Comparison of ENCODE assay signal across 10 cellular contexts in genomic region chr9:128553695-128554094, GRCh38. TPM values are rescaled to one million over a fixed set of nuclear protein-coding genes. Genes with fewer than 3 reads are reported as not detected.
DNase-seq lines count a peak whose midpoint lies in the region; ATAC-seq, FAIRE-seq and TF ChIP-seq lines count a peak whose summit lies in the region.
"Had no signal": no experiment of that assay in that cellular context is flagged by ENCODE, and none has a peak within 500 bp of the region (broad histone marks: within the 10 kb centered on the region; RNA-seq: fewer than 3 reads in every experiment).

No MANE protein-coding gene starts in this region.

- H3K4me3 ChIP-seq in GM06990 (replicated peaks; ENCODE audit: low read depth, low read length) (peak overlapping the region; percentile 82), fibroblast of the aortic adventitia (ENCODE audit: low read depth, low read length) (peak overlapping the region; percentile 87), skeletal muscle cell (ENCODE audit: low read depth, low read length) (peak overlapping the region; percentile 69), pancreas (peak overlapping the region in 2 of 4 donors; percentile 96)

- peak overlapping the region in 2 of 4 donors; percentile 89 to 95 for H3K27ac ChIP-seq in pancreas

- intact Hi-C loops in pancreas (cut with DNase I), result no loop called here

- no peak for FAIRE-seq in pancreas (lab: Jason Lieb, UNC)

- 33 to 37% methylated on average over 6 of the region's 6 CpGs for WGBS in pancreas, 2 donors

- H3K27me3 ChIP-seq in GM06990 (replicated peaks; ENCODE audit: control insufficient read depth, insufficient read depth, low read length), result no peaks in the 10 kb centered on the region
- H3K27me3 ChIP-seq in pancreas, result no peaks in the 10 kb centered on the region

- no peaks in the 10 kb centered on the region for H3K9me3 ChIP-seq in pancreas

- ATAC-seq in GM19351 (IDR thresholded peaks at IDR 0.05; ENCODE audit: unreplicated experiment) (no peak), pancreas (no peak), HG03469 (IDR thresholded peaks at IDR 0.05; ENCODE audit: unreplicated experiment) (no peak)

- TF ChIP-seq CTCF in GM06990 (IDR thresholded peaks at IDR 0.05; ENCODE audit: insufficient read depth, low read length, poor library complexity, severe bottlenecking) (no peak), fibroblast of the aortic adventitia (IDR thresholded peaks at IDR 0.05; ENCODE audit: insufficient read depth, low read length) (no peak), pancreas (IDR thresholded peaks at IDR 0.05) (no peak)

- no peaks in the 10 kb centered on the region for H3K36me3 ChIP-seq in GM06990 (ENCODE audit: control insufficient read depth, insufficient read depth, low read length)
- no peaks in the 10 kb centered on the region for H3K36me3 ChIP-seq in pancreas

- DNase-seq in GM06990 (ENCODE audit: extremely low read depth, insufficient read length), result no peak
- peak; percentile 92 for DNase-seq in RKO (ENCODE audit: low spot score)
- peak; percentile 90 for DNase-seq in fibroblast of the aortic adventitia (ENCODE audit: low read depth)
- DNase-seq in skeletal muscle cell (ENCODE audit: low read depth), result no peak
- no peak for DNase-seq in T-helper 9 cell
- no peak for DNase-seq in pancreas
- DNase-seq: naive B cell, T1000 had no signal

- peaks cover 16 to 28% (median 21%) of the 10 kb centered on the region in 3 donors for H3K4me1 ChIP-seq in pancreas

RNA-seq across cellular contexts. Expression of gene SPTAN1, which starts 1.3 kb away (rescaled TPM):
- total RNA-seq in fibroblast of the aortic adventitia (ENCODE audit: low replicate concordance) (287 and 673 TPM in 2 replicates), pancreas (100 to 1,000 TPM in 2 of 6 donors, 10 to 100 TPM in 4; 58.6 to 155 (median 77.1) TPM)
- 100 to 1,000 TPM; 123 to 143 TPM for polyA plus RNA-seq in pancreas

RNA-seq across cellular contexts. Expression of gene GLE1, which starts 49.2 kb away (rescaled TPM):
- total RNA-seq in fibroblast of the aortic adventitia (ENCODE audit: low replicate concordance) (15.9 and 42.6 TPM in 2 replicates), pancreas (10 to 100 TPM in 1 of 6 donors, 1 to 10 TPM in 5; 4.8 to 11.1 (median 8.0) TPM)
- polyA plus RNA-seq in pancreas, result 10 to 100 TPM in 1 of 2 donors, 1 to 10 TPM in 1; 5.1 to 11.2 TPM

Comparison
In these comparisons a context has a peak if more than half of its experiments do, and no peak if none do; other contexts are left out.
1. DNase-seq: peak in RKO (single experiment) and fibroblast of the aortic adventitia (single experiment); none in GM06990 (single experiment), skeletal muscle cell (single experiment), T-helper 9 cell (single experiment) and pancreas (0 of 6).